ENCODE assay signal across 9 cellular contexts in the genomic region with DNA sequence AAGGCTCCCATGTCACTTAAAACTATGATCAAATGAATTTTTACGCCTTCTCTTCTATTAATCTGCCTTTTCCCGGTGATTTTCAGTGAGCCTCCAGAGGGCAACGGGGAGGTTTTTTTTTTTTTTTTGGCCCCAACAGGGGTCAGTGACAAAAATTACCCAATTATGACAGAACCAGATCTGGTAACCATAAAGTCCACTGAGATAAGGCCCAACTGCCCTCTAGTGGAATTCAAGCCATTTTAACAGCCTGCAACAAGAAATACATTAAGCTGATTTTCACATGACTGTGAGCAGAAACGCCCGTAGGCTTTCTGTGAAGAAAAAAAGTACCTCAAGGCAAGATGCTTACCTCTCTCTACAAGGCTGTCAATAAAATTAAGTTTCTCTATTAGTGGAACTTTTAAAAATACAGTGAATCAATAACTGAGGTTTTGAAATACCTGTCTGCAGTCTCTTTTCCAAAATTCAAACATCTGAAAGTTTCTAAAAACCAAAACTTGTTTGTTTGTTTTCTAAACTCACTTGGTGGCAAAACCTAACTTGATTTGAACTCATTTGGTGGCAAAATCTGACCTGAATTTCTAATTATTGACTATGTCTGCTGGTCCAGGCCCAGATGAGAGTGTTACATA. TPM values are rescaled to one million over a fixed set of nuclear protein-coding genes. Genes with fewer than 3 reads are reported as not detected.
DNase-seq lines count a peak whose midpoint lies in the region; ATAC-seq and TF ChIP-seq lines count a peak whose summit lies in the region.
"Had no signal": no experiment of that assay in that cellular context is flagged by ENCODE, and none has a peak within 500 bp of the region (broad histone marks: within the 10 kb centered on the region; RNA-seq: fewer than 3 reads in every experiment).

No MANE protein-coding gene starts in this region.

- no peak overlapping the region for H3K27ac ChIP-seq in cardiac muscle cell

- H3K27me3 Mint-ChIP-seq in type B pancreatic cell = no peaks in the 10 kb centered on the region
- peaks cover 12% of the 10 kb centered on the region for H3K27me3 Mint-ChIP-seq in activated CD4-positive, alpha-beta T cell treated with anti-CD3 and anti-CD28 coated beads, Interleukin-2, amount 10 ng/mL, durations not matched to agents 24 days and 14 days

- H3K27ac Mint-ChIP-seq in type B pancreatic cell = no peak overlapping the region
- no peak overlapping the region for H3K27ac Mint-ChIP-seq in activated CD4-positive, alpha-beta T cell treated with anti-CD3 and anti-CD28 coated beads, Interleukin-2, amount 10 ng/mL, durations not matched to agents 24 days and 14 days

- H3K4me3 Mint-ChIP-seq in type B pancreatic cell = no peak overlapping the region
- no peak overlapping the region for H3K4me3 Mint-ChIP-seq in activated CD4-positive, alpha-beta T cell treated with anti-CD3 and anti-CD28 coated beads, Interleukin-2, amount 10 ng/mL, durations not matched to agents 24 days and 14 days

- no peaks in the 10 kb centered on the region for H3K36me3 Mint-ChIP-seq in type B pancreatic cell
- no peaks in the 10 kb centered on the region for H3K36me3 Mint-ChIP-seq in activated CD4-positive, alpha-beta T cell treated with anti-CD3 and anti-CD28 coated beads, Interleukin-2, amount 10 ng/mL, durations not matched to agents 24 days and 14 days (ENCODE audit: low read depth)

- intact Hi-C loops in activated CD4-positive, alpha-beta T cell treated with anti-CD3 and anti-CD28 coated beads, Interleukin-2, amount 10 ng/mL, durations not matched to agents 24 days and 14 days (cut with micrococcal nuclease) = no loop called here

- DNase-seq in NCI-H82 (lab: John Stamatoyannopoulos, UW) (peak; percentile 4), NCI-H82 treated with DMSO at 0.1 percent for 48 hours (lab: John Stamatoyannopoulos, UW; ENCODE audit: unreplicated experiment) (no peak), SW480 (ENCODE audit: low spot score) (peak; percentile 20), cardiac muscle cell (ENCODE audit: low read depth in 1 of 2, low spot score in 1 of 2) (peak; percentile 19 to 82), type B pancreatic cell (ENCODE audit: extremely low spot score, unreplicated experiment) (no peak), T-helper 2 cell (no peak)
- no peak for DNase-seq in activated CD4-positive, alpha-beta T cell treated with anti-CD3 and anti-CD28 coated beads, Interleukin-2, amount 10 ng/mL, durations not matched to agents 24 days and 14 days
- DNase-seq: NCI-H446 treated with DMSO at 0.1 percent for 48 hours had no signal

- peaks cover 2% of the 10 kb centered on the region for H3K4me1 ChIP-seq in cardiac muscle cell (ENCODE audit: low read depth)

- H3K9me3 Mint-ChIP-seq in type B pancreatic cell = no peaks in the 10 kb centered on the region
- H3K9me3 Mint-ChIP-seq in activated CD4-positive, alpha-beta T cell treated with anti-CD3 and anti-CD28 coated beads, Interleukin-2, amount 10 ng/mL, durations not matched to agents 24 days and 14 days = no peaks in the 10 kb centered on the region

- no peaks in the 10 kb centered on the region for H3K36me3 ChIP-seq in cardiac muscle cell

- peaks cover 4% of the 10 kb centered on the region for H3K4me1 Mint-ChIP-seq in type B pancreatic cell (ENCODE audit: unreplicated experiment)
- no peaks in the 10 kb centered on the region for H3K4me1 Mint-ChIP-seq in activated CD4-positive, alpha-beta T cell treated with anti-CD3 and anti-CD28 coated beads, Interleukin-2, amount 10 ng/mL, durations not matched to agents 24 days and 14 days

- no peak for ATAC-seq in HG03439 (IDR thresholded peaks at IDR 0.05; ENCODE audit: unreplicated experiment)

- no peak overlapping the region for H3K4me3 ChIP-seq in cardiac muscle cell

- H3K27me3 ChIP-seq in cardiac muscle cell = no peaks in the 10 kb centered on the region

- TF ChIP-seq CTCF in cardiac muscle cell (IDR thresholded peaks at IDR 0.05; ENCODE audit: low read depth, low read length) (peak; percentile 61), type B pancreatic cell (conservative IDR thresholded peaks at IDR 0.05) (peak; percentile 61)

- no peaks in the 10 kb centered on the region for H3K9me3 ChIP-seq in cardiac muscle cell (ENCODE audit: low read depth)

RNA-seq across cellular contexts. Expression of a gene that starts 49.7 kb away (rescaled TPM):
- 13.0 and 17.1 TPM in 2 replicates for total RNA-seq in cardiac muscle cell
- 29.3 and 44.8 TPM in 2 replicates for polyA plus RNA-seq in cardiac muscle cell
- total RNA-seq in type B pancreatic cell (ENCODE audit: low replicate concordance) = 2.5 and 7.6 TPM in 2 replicates
- 0.33 and 0.75 TPM in 2 replicates for total RNA-seq in activated CD4-positive, alpha-beta T cell treated with anti-CD3 and anti-CD28 coated beads, Interleukin-2, amount 10 ng/mL, durations not matched to agents 24 days and 14 days

Comparison
In these comparisons a context has a peak if more than half of its experiments do, and no peak if none do; other contexts are left out.
1. DNase-seq: peak in NCI-H82 (single experiment), SW480 (single experiment) and cardiac muscle cell (2 of 2); none in NCI-H82 treated with DMSO at 0.1 percent for 48 hours (single experiment), type B pancreatic cell (single experiment), activated CD4-positive, alpha-beta T cell treated with anti-CD3 and anti-CD28 coated beads, Interleukin-2, amount 10 ng/mL, durations not matched to agents 24 days and 14 days (single experiment) and T-helper 2 cell (0 of 5).